In the genomic region with DNA sequence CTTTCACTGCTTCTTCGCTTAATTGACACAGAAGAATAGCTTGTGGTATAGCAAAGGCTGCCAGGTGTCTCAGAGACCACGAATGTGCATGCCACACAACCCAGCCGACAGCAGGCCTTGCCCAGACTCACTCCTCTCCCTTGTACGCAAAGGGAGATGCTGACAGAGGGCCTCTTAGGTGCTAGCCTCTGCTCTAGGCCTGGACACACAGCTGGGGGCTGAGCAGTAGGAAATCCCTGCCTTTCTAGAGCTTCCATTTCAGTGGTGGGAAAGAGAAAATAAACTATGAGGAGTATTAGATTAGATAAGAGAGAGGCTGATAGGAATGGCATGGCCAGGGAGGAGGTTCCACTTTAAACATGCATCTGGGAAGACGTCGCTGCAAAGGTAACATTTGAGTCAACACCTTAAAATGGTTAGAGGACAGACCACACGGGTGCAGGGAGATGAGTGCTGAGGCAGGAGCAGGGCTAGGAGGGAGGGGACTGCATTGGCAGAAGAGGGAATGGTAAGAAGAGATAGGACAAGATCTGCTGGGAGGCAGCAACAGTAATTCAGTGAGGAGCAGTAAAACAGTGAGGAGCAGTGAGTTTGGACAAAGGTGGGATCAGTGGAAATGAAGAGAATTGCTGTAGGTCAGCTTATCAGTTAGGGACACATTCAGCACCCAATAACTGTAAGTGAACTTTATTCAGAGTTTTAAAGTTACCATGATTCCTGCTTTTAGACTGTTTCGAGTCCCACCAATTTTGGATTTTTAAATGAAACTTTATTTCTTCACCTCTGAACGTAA, we compare ENCODE assay signal across 20 cellular contexts.
"Had no signal": no experiment of that assay in that cellular context is flagged by ENCODE, and none has a peak within 500 bp of the region (broad histone marks: within the 10 kb centered on the region; RNA-seq: fewer than 3 reads in every experiment).

No MANE protein-coding gene starts in this region.

- H3K4me3 Mint-ChIP-seq: activated naive CD4-positive, alpha-beta T cell treated with anti-CD3 and anti-CD28 coated beads, Interleukin-2, amount 50 U/mL, for 24 hours; central memory CD8-positive, alpha-beta T cell; effector memory CD8-positive, alpha-beta T cell; memory B cell; nephron progenitor cell; stimulated activated naive CD8-positive, alpha-beta T cell treated with anti-CD3 and anti-CD28 coated beads, Interleukin-15, Interleukin-2, amounts not matched to agents 100 ng/mL and 50 ng/mL, for 24 hours had no signal

- H3K4me1 Mint-ChIP-seq: activated naive CD4-positive, alpha-beta T cell treated with anti-CD3 and anti-CD28 coated beads, Interleukin-2, amount 50 U/mL, for 24 hours; central memory CD8-positive, alpha-beta T cell; nephron progenitor cell had no signal

- H3K27ac ChIP-seq: breast epithelium, colonic mucosa, dorsolateral prefrontal cortex, esophagus muscularis mucosa, heart right ventricle, tibial artery had no signal

- H3K4me1 ChIP-seq: breast epithelium, esophagus muscularis mucosa, heart right ventricle, tibial artery had no signal

- H3K4me3 ChIP-seq: breast epithelium, colonic mucosa, dorsolateral prefrontal cortex, esophagus muscularis mucosa, heart right ventricle, tibial artery had no signal

- H3K36me3 Mint-ChIP-seq: activated naive CD4-positive, alpha-beta T cell treated with anti-CD3 and anti-CD28 coated beads, Interleukin-2, amount 50 U/mL, for 24 hours; memory B cell had no signal

- H3K9me3 ChIP-seq: breast epithelium, colonic mucosa, esophagus muscularis mucosa, heart right ventricle, tibial artery had no signal

- H3K27me3 ChIP-seq: breast epithelium, esophagus muscularis mucosa had no signal

- H3K36me3 ChIP-seq: breast epithelium, colonic mucosa, esophagus muscularis mucosa, heart right ventricle, tibial artery had no signal

- H3K27ac Mint-ChIP-seq: activated naive CD4-positive, alpha-beta T cell treated with anti-CD3 and anti-CD28 coated beads, Interleukin-2, amount 50 U/mL, for 24 hours; effector memory CD8-positive, alpha-beta T cell; memory B cell; nephron progenitor cell; stimulated activated naive CD8-positive, alpha-beta T cell treated with anti-CD3 and anti-CD28 coated beads, Interleukin-15, Interleukin-2, amounts not matched to agents 100 ng/mL and 50 ng/mL, for 24 hours had no signal

- H3K9me3 Mint-ChIP-seq: activated naive CD4-positive, alpha-beta T cell treated with anti-CD3 and anti-CD28 coated beads, Interleukin-2, amount 50 U/mL, for 24 hours; central memory CD8-positive, alpha-beta T cell; effector memory CD8-positive, alpha-beta T cell; memory B cell; nephron progenitor cell; stimulated activated naive CD8-positive, alpha-beta T cell treated with anti-CD3 and anti-CD28 coated beads, Interleukin-15, Interleukin-2, amounts not matched to agents 100 ng/mL and 50 ng/mL, for 24 hours had no signal

- DNase-seq: activated gamma-delta T cell treated with Interleukin-2 at 50 U/mL for 16 hours; activated T-cell treated with anti-CD3 and anti-CD28 coated beads, Interleukin-2, amount 50 U/mL, for 1 hour; aorta; colonic mucosa; dorsolateral prefrontal cortex; effector memory CD8-positive, alpha-beta T cell; heart right ventricle; islet precursor cell; left colon; nephron progenitor cell; occipital lobe; stimulated activated CD4-positive, alpha-beta T cell treated with anti-CD3 and anti-CD28 coated beads, Interleukin-2, amount 100 ng/mL, for 48 hours; tibial artery had no signal

- ATAC-seq: effector memory CD8-positive, alpha-beta T cell; heart right ventricle; sciatic nerve had no signal
